In the genomic region with DNA sequence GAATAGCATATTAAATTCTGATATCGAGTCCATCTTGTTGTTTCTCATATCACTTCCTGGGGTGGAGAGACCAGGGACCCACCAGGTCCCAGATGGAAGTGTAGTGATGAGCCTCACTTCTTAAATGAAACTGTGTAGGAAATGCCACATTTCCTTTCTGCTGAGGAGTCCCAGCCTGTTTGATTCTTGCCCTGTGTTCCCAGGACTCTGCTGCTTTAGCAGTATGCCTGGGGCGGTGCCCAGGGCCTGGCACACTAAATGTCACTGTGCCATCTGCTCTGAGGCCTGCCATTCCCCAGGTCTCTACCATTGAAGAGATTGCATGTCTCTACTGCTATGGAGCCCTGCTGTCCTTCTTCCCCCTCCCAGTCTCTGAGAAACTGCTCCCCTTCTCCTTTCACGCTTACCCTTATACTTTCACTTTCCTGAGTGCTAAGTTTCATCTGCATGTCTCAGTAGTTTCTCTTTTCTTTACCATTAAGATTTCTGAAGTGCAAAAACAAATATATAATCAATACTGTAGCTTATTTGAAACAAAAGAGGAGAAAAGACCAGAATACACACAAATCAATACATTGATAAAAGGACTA, we compare ENCODE assay signal across 14 cellular contexts.
DNase-seq lines count a peak whose midpoint lies in the region; ATAC-seq and TF ChIP-seq lines count a peak whose summit lies in the region.
"Had no signal": no experiment of that assay in that cellular context is flagged by ENCODE, and none has a peak within 500 bp of the region (broad histone marks: within the 10 kb centered on the region; RNA-seq: fewer than 3 reads in every experiment).

No MANE protein-coding gene starts in this region.

- H3K79me2 ChIP-seq in SK-N-SH (ENCODE audit: insufficient read depth) = no peaks in the 10 kb centered on the region

- CTCF ChIA-PET in SK-N-SH (lab: Yijun Ruan, JAX) = no interaction called here

- H4K20me1 ChIP-seq in SK-N-SH (ENCODE audit: insufficient read depth) = no peaks in the 10 kb centered on the region

- no peaks in the 10 kb centered on the region for H3K9me3 ChIP-seq in SK-N-SH
- no peaks in the 10 kb centered on the region for H3K9me3 ChIP-seq in suprapubic skin
- H3K9me3 ChIP-seq: A549, left lung, Peyer's patch had no signal

- H3K4me3 ChIP-seq in SK-N-SH (ENCODE audit: low read depth in 2 of 2, low read length in 1 of 2) (peak overlapping the region in 1 of 2 experiments; percentile 43; a peak in 3 of 4 replicates), suprapubic skin (no peak overlapping the region)
- H3K4me3 ChIP-seq: A549, left lung, Peyer's patch had no signal

- WGBS in SK-N-SH (ENCODE audit: low lambda C conversion rate) = 2% methylated on average over 3 of the region's 3 CpGs
- 80% methylated on average over 3 of the region's 3 CpGs for WGBS in suprapubic skin

- no peak for TF ChIP-seq CTCF in SK-N-SH (IDR thresholded peaks at IDR 0.05)
- no peak for TF ChIP-seq CTCF in suprapubic skin (IDR thresholded peaks at IDR 0.05)
- TF ChIP-seq CTCF in foreskin keratinocyte (conservative IDR thresholded peaks at IDR 0.05) = no peak

- H3K27ac ChIP-seq in SK-N-SH (ENCODE audit: low read depth in 2 of 2, low read length in 1 of 2) (no peak overlapping the region), suprapubic skin (no peak overlapping the region), foreskin keratinocyte (no peak overlapping the region)
- H3K27ac ChIP-seq: A549, left lung, Peyer's patch had no signal

- TF ChIP-seq RAD21 in SK-N-SH (IDR thresholded peaks at IDR 0.05; ENCODE audit: low read length) = no peak

- peak overlapping the region; percentile 51; the same call in 1 of the 2 replicates for H3K4me2 ChIP-seq in SK-N-SH
- H3K4me2 ChIP-seq: A549 had no signal

- ATAC-seq in SK-N-SH treated with all-trans-retinoic acid at 6 μM for 48 hours (no peak), GM21619 (IDR thresholded peaks at IDR 0.05; ENCODE audit: unreplicated experiment) (peak; percentile 99), HG03135 (IDR thresholded peaks at IDR 0.05; ENCODE audit: unreplicated experiment) (peak; percentile 86), foreskin keratinocyte (no peak)
- ATAC-seq: A549, left lung had no signal

- no peak for TF ChIP-seq EP300 in SK-N-SH (IDR thresholded peaks at IDR 0.05; ENCODE audit: borderline replicate concordance in 1 of 2, low read depth in 1 of 2, low read length in 1 of 2)
- TF ChIP-seq EP300 in suprapubic skin (IDR thresholded peaks at IDR 0.05) = no peak

- no peaks in the 10 kb centered on the region for H3K9me2 ChIP-seq in SK-N-SH

- H3K9ac ChIP-seq in SK-N-SH = no peak overlapping the region

- no peaks in the 10 kb centered on the region for H3K36me3 ChIP-seq in SK-N-SH (replicated peaks in 1 of 2; ENCODE audit: control insufficient read depth in 1 of 2, insufficient read depth in 2 of 2, low read length in 1 of 2)
- no peaks in the 10 kb centered on the region for H3K36me3 ChIP-seq in suprapubic skin
- H3K36me3 ChIP-seq: left lung, Peyer's patch had no signal

- no peak overlapping the region for H2AFZ ChIP-seq in SK-N-SH (ENCODE audit: low read depth)

- H3K27me3 ChIP-seq in SK-N-SH (ENCODE audit: insufficient read depth) (no peaks in the 10 kb centered on the region), suprapubic skin (no peaks in the 10 kb centered on the region), foreskin keratinocyte (no peaks in the 10 kb centered on the region)
- H3K27me3 ChIP-seq: left lung, Peyer's patch had no signal

- TF ChIP-seq POLR2A in suprapubic skin (IDR thresholded peaks at IDR 0.05) = no peak

- DNase-seq in SK-N-SH (no peak), pons (ENCODE audit: low spot score) (peak; percentile 28), suprapubic skin (ENCODE audit: low spot score in 2 of 2) (no peak), foreskin keratinocyte (no peak), DMS53 treated with DMSO at 0.1 percent for 48 hours (lab: John Stamatoyannopoulos, UW; ENCODE audit: unreplicated experiment) (no peak)
- DNase-seq: activated CD4-positive, CD25-positive, alpha-beta regulatory T cell; activated effector memory CD4-positive, alpha-beta T cell treated with anti-CD3 and anti-CD28 coated beads, Interleukin-2, amount 50 U/mL, for 16 hours; Peyer's patch; stimulated activated CD4-positive, alpha-beta T cell treated with anti-CD3 and anti-CD28 coated beads, Interleukin-2, amount 100 ng/mL, for 48 hours had no signal

- no peaks in the 10 kb centered on the region for H3K4me1 ChIP-seq in SK-N-SH (ENCODE audit: control insufficient read depth in 1 of 2, insufficient read depth in 2 of 2, low read depth in 1 of 2, low read length in 1 of 2)
- H3K4me1 ChIP-seq in suprapubic skin = no peaks in the 10 kb centered on the region
- H3K4me1 ChIP-seq in foreskin keratinocyte = no peaks in the 10 kb centered on the region
- H3K4me1 ChIP-seq: A549, left lung, Peyer's patch had no signal

- POLR2A ChIA-PET in SK-N-SH (lab: Yijun Ruan, JAX) = no interaction called here

- no peaks in the 10 kb centered on the region for H3F3A ChIP-seq in SK-N-SH (replicated peaks; ENCODE audit: insufficient read depth)

TF ChIP-seq in SK-N-SH, 30 proteins besides CTCF, POLR2A, EP300 and RAD21:
- TF ChIP-seq POLR2AphosphoS5 (IDR thresholded peaks at IDR 0.05; ENCODE audit: low read depth, low read length) (no peak), FOXJ3 (CRISPR knock-in tag; IDR thresholded peaks at IDR 0.05) (no peak)

TF ChIP-seq in SK-N-SH treated with all-trans-retinoic acid at 6 μM for 48 hours, 23 proteins besides CTCF, POLR2A, EP300 and RAD21:
- no peak for TF ChIP-seq ZNF70 (CRISPR knock-in tag; IDR thresholded peaks at IDR 0.05)

Comparison
In these comparisons a context has a peak if more than half of its experiments do, and no peak if none do; other contexts are left out.
1. ATAC-seq: peak in GM21619 (single experiment) and HG03135 (single experiment); none in SK-N-SH treated with all-trans-retinoic acid at 6 μM for 48 hours (single experiment) and foreskin keratinocyte (single experiment).